29 cellular contexts compared by ENCODE assay signal in genomic region chr17:65169691-65170090, GRCh38.
"Had no signal": no experiment of that assay in that cellular context is flagged by ENCODE, and none has a peak within 500 bp of the region (broad histone marks: within the 10 kb centered on the region; RNA-seq: fewer than 3 reads in every experiment).

No MANE protein-coding gene starts in this region.

- H3K4me3 ChIP-seq: left lung, lower lobe of right lung, pancreas, prostate gland, sigmoid colon, spleen, stomach, testis, thyroid gland, transverse colon, upper lobe of left lung, vagina had no signal

- H3K27me3 ChIP-seq: left lung, pancreas, sigmoid colon, spleen, stomach, testis, thyroid gland, transverse colon, upper lobe of left lung, vagina had no signal

- H3K36me3 ChIP-seq: left lung, lower lobe of right lung, pancreas, prostate gland, spleen, thyroid gland, transverse colon, upper lobe of left lung, vagina had no signal

- H3K27ac ChIP-seq: left lung, lower lobe of right lung, pancreas, prostate gland, sigmoid colon, spleen, stomach, testis, thyroid gland, transverse colon, upper lobe of left lung, vagina had no signal

- ATAC-seq: left colon; lower lobe of right lung; pancreas; stimulated activated memory B cell treated with anti-CD40 and anti-IgM and Interleukin-4, amounts not matched to agents 10 μg/mL and 1 μg/mL and 100 μg/mL, for 72 hours had no signal

- H3K27ac Mint-ChIP-seq: mesothelial cell of epicardium; naive B cell; nephron; stimulated activated memory B cell treated with anti-CD40 and anti-IgM and Interleukin-4, amounts not matched to agents 10 μg/mL and 1 μg/mL and 100 μg/mL, for 72 hours had no signal

- H3K36me3 Mint-ChIP-seq: mesothelial cell of epicardium, naive B cell had no signal

- DNase-seq: hippocampal formation; kidney; left colon; left lung; lower lobe of right lung; mammary epithelial cell; mesenchymal stem cell; naive B cell; nucleus accumbens; pancreas; posterior cingulate gyrus; retina; right cardiac atrium; sigmoid colon; small intestine; spleen; stimulated activated CD4-positive, alpha-beta T cell treated with anti-CD3 and anti-CD28 coated beads, Interleukin-4, amount 100 ng/mL, for 24 hours; stimulated activated naive CD4-positive, alpha-beta T cell treated with Interleukin-2 at 50 U/mL for 16 hours; stomach; testis; thyroid gland; transverse colon; upper lobe of left lung had no signal

- H3K4me1 ChIP-seq: pancreas, prostate gland, testis, vagina had no signal

- H3K4me3 Mint-ChIP-seq: mesothelial cell of epicardium; naive B cell; nephron; neural crest cell; stimulated activated memory B cell treated with anti-CD40 and anti-IgM and Interleukin-4, amounts not matched to agents 10 μg/mL and 1 μg/mL and 100 μg/mL, for 72 hours had no signal

- H3K27me3 Mint-ChIP-seq: stimulated activated memory B cell treated with anti-CD40 and anti-IgM and Interleukin-4, amounts not matched to agents 10 μg/mL and 1 μg/mL and 100 μg/mL, for 72 hours had no signal

- H3K4me1 Mint-ChIP-seq: nephron had no signal

- H3K9me3 Mint-ChIP-seq: mesothelial cell of epicardium, naive B cell, nephron had no signal

- H3K9me3 ChIP-seq: left lung, lower lobe of right lung, pancreas, prostate gland, sigmoid colon, spleen, stomach, testis, thyroid gland, transverse colon, upper lobe of left lung, vagina had no signal
